In the genomic region with DNA sequence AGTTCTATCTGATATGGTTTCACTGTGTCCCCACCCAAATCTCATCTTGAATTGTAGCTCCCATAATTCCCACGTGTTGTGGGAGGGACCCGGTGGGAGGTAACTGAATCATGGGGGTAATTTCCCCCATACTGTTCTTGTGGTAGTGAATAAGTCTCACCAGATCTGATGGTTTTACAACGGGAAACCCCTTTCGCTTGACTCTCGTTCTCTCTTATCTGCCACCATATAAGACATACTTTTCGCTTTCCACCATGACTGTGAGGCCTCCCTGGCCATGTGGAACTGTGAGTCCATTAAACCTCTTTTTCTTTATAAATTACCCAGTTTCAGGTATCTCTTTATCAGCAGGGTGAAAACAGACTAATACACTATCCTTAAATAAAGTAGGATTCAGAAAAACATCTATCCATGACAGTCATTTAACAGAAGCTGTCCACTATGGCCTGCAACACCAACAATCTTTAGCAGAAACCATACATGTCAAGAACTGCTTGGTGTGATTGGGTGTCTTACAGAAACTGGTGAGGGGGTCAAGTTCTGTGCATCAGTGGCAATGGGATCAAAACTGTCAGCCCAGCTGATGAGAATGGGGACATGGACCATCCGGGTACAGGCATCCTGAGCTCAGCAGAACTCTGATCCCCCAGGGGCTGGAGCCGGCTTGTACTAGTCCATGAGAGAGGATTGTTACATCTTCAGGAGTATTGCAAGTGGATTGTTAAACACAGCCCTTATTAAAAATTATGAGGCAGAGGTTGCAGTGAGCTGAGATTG, we compare ENCODE assay signal across 26 cellular contexts. TPM values are rescaled to one million over a fixed set of nuclear protein-coding genes. Genes with fewer than 3 reads are reported as not detected.
DNase-seq lines count a peak whose midpoint lies in the region; ATAC-seq and TF ChIP-seq lines count a peak whose summit lies in the region.
"Had no signal": no experiment of that assay in that cellular context is flagged by ENCODE, and none has a peak within 500 bp of the region (broad histone marks: within the 10 kb centered on the region; RNA-seq: fewer than 3 reads in every experiment).

No MANE protein-coding gene starts in this region.

- no peaks in the 10 kb centered on the region for H3K36me3 ChIP-seq in vagina

- no peak for TF ChIP-seq POLR2A in vagina (IDR thresholded peaks at IDR 0.05)

- CTCF ChIA-PET in activated CD4-positive, alpha-beta T cell treated with anti-CD3 and anti-CD28 coated beads for 36 hours (lab: Charles Lee): interaction anchor here (0.6 to 1.9 kb wide), 4 partner anchors 9 to 658 kb away, joined by 3 to 5 read pairs (median 4); no protein-coding TSS in a partner anchor

- intact Hi-C loops in activated CD4-positive, alpha-beta T cell treated with anti-CD3 and anti-CD28 coated beads for 36 hours (cut with DNase I, micrococcal nuclease): no loop called here
- intact Hi-C loops in vagina (cut with DNase I): no loop called here

- H3K27ac ChIP-seq in vagina (no peak overlapping the region), caudate nucleus (ENCODE audit: low read depth, low read length) (no peak overlapping the region)
- H3K27ac ChIP-seq: 22Rv1, C4-2B had no signal

- H3K27me3 ChIP-seq in vagina: no peaks in the 10 kb centered on the region

- POLR2A ChIA-PET in activated CD4-positive, alpha-beta T cell treated with anti-CD3 and anti-CD28 coated beads for 36 hours (lab: Charles Lee): no interaction called here

- H3K27me3 Mint-ChIP-seq in activated CD4-positive, alpha-beta T cell treated with anti-CD3 and anti-CD28 coated beads for 36 hours: no peaks in the 10 kb centered on the region
- no peaks in the 10 kb centered on the region for H3K27me3 Mint-ChIP-seq in activated naive CD8-positive, alpha-beta T cell
- H3K27me3 Mint-ChIP-seq in activated naive CD8-positive, alpha-beta T cell treated with anti-CD3 and anti-CD28 coated beads for 36 hours: no peaks in the 10 kb centered on the region
- no peaks in the 10 kb centered on the region for H3K27me3 Mint-ChIP-seq in central memory CD8-positive, alpha-beta T cell
- H3K27me3 Mint-ChIP-seq: B cell; CD8-positive, alpha-beta memory T cell had no signal

- H3K27ac Mint-ChIP-seq in activated CD4-positive, alpha-beta T cell treated with anti-CD3 and anti-CD28 coated beads for 36 hours: peak overlapping the region; percentile 17
- H3K27ac Mint-ChIP-seq in activated naive CD8-positive, alpha-beta T cell: peak overlapping the region; percentile 58
- no peak overlapping the region for H3K27ac Mint-ChIP-seq in activated naive CD8-positive, alpha-beta T cell treated with anti-CD3 and anti-CD28 coated beads for 36 hours
- H3K27ac Mint-ChIP-seq in central memory CD8-positive, alpha-beta T cell (ENCODE audit: low read depth): peak overlapping the region; percentile 29
- H3K27ac Mint-ChIP-seq: B cell, GM23338, H9 had no signal

- H3K4me1 ChIP-seq in vagina: no peaks in the 10 kb centered on the region

- peaks cover 8% of the 10 kb centered on the region for H3K9me3 Mint-ChIP-seq in activated CD4-positive, alpha-beta T cell treated with anti-CD3 and anti-CD28 coated beads for 36 hours (ENCODE audit: low read depth)
- peaks cover 6% of the 10 kb centered on the region for H3K9me3 Mint-ChIP-seq in activated naive CD8-positive, alpha-beta T cell (ENCODE audit: low read depth)
- peaks cover 5% of the 10 kb centered on the region for H3K9me3 Mint-ChIP-seq in activated naive CD8-positive, alpha-beta T cell treated with anti-CD3 and anti-CD28 coated beads for 36 hours
- H3K9me3 Mint-ChIP-seq in central memory CD8-positive, alpha-beta T cell: peaks cover 5% of the 10 kb centered on the region
- H3K9me3 Mint-ChIP-seq: CD8-positive, alpha-beta memory T cell; GM23338; H9 had no signal

- ATAC-seq in activated CD4-positive, alpha-beta T cell treated with anti-CD3 and anti-CD28 coated beads for 36 hours: peak; percentile 55
- no peak for ATAC-seq in central memory CD8-positive, alpha-beta T cell (replicated peaks; ENCODE audit: extremely low read depth, poor library complexity, severe bottlenecking)
- ATAC-seq: GM23338, K562 had no signal

- no peak overlapping the region for H3K4me3 Mint-ChIP-seq in activated CD4-positive, alpha-beta T cell treated with anti-CD3 and anti-CD28 coated beads for 36 hours
- no peak overlapping the region for H3K4me3 Mint-ChIP-seq in activated naive CD8-positive, alpha-beta T cell
- no peak overlapping the region for H3K4me3 Mint-ChIP-seq in activated naive CD8-positive, alpha-beta T cell treated with anti-CD3 and anti-CD28 coated beads for 36 hours
- H3K4me3 Mint-ChIP-seq in central memory CD8-positive, alpha-beta T cell: no peak overlapping the region
- H3K4me3 Mint-ChIP-seq: B cell; CD8-positive, alpha-beta memory T cell; GM23338; H9 had no signal

- no peak for TF ChIP-seq CTCF in vagina (IDR thresholded peaks at IDR 0.05)

- H3K36me3 Mint-ChIP-seq in activated CD4-positive, alpha-beta T cell treated with anti-CD3 and anti-CD28 coated beads for 36 hours (ENCODE audit: low read depth): peaks cover 23% of the 10 kb centered on the region
- H3K36me3 Mint-ChIP-seq in activated naive CD8-positive, alpha-beta T cell: peaks cover 24% of the 10 kb centered on the region
- H3K36me3 Mint-ChIP-seq in activated naive CD8-positive, alpha-beta T cell treated with anti-CD3 and anti-CD28 coated beads for 36 hours: peaks cover 23% of the 10 kb centered on the region
- peaks cover 2% of the 10 kb centered on the region for H3K36me3 Mint-ChIP-seq in central memory CD8-positive, alpha-beta T cell (ENCODE audit: insufficient read depth)

- no peak overlapping the region for H3K4me3 ChIP-seq in vagina
- H3K4me3 ChIP-seq: GM23338, K562 had no signal

- H3K4me1 Mint-ChIP-seq in activated CD4-positive, alpha-beta T cell treated with anti-CD3 and anti-CD28 coated beads for 36 hours: peaks cover 14% of the 10 kb centered on the region
- H3K4me1 Mint-ChIP-seq in activated naive CD8-positive, alpha-beta T cell (ENCODE audit: low read depth): peaks cover 27% of the 10 kb centered on the region
- H3K4me1 Mint-ChIP-seq in activated naive CD8-positive, alpha-beta T cell treated with anti-CD3 and anti-CD28 coated beads for 36 hours: peaks cover 21% of the 10 kb centered on the region
- H3K4me1 Mint-ChIP-seq in central memory CD8-positive, alpha-beta T cell: peaks cover 14% of the 10 kb centered on the region
- H3K4me1 Mint-ChIP-seq: B cell had no signal

- H3K9me3 ChIP-seq in vagina: no peaks in the 10 kb centered on the region

- no peak for DNase-seq in activated CD4-positive, alpha-beta T cell treated with anti-CD3 and anti-CD28 coated beads for 36 hours
- no peak for DNase-seq in activated CD4-positive, alpha-beta T cell treated with anti-CD3 and anti-CD28 coated beads, Interleukin-2, amount 50 U/mL, for 4 hours
- DNase-seq in activated naive CD8-positive, alpha-beta T cell treated with anti-CD3 and anti-CD28 coated beads for 36 hours: no peak
- no peak for DNase-seq in central memory CD8-positive, alpha-beta T cell (ENCODE audit: low spot score in 2 of 2)
- peak; percentile 31 to 54 for DNase-seq in vagina (ENCODE audit: extremely low spot score in 2 of 2)
- DNase-seq in caudate nucleus (lab: John Stamatoyannopoulos, UW): no peak
- DNase-seq in KBM-7: no peak
- DNase-seq: CD8-positive, alpha-beta memory T cell; DMS 273 treated with DMSO at 0.1 percent for 48 hours; DMS79; GF-D8; H9; MV-4-11; NCI-H1105; NCI-H2029; NCI-H446; NCI-H524 treated with DMSO at 0.1 percent for 48 hours; NCI-H774 had no signal

- in situ Hi-C loops in KBM-7 (cut with MboI; ENCODE audit: low pct_unique_long_range_greater_than_20kb, low sequenced_read_pairs): no loop called here

RNA-seq across cellular contexts. Expression of a gene that starts 59.2 kb away (rescaled TPM):
- total RNA-seq in activated CD4-positive, alpha-beta T cell treated with anti-CD3 and anti-CD28 coated beads for 36 hours: 10 to 100 TPM in 1 of 2 experiments, 1 to 10 TPM in 1; 9.0 to 11.0 TPM
- 10 to 100 TPM; 15.3 to 16.3 TPM for total RNA-seq in activated naive CD8-positive, alpha-beta T cell treated with anti-CD3 and anti-CD28 coated beads for 36 hours
- total RNA-seq in vagina: 7.6 TPM
- total RNA-seq: GM23338, H9, LHCN-M2, MCF 10A had no signal

Comparison
In these comparisons a context has a peak if more than half of its experiments do, and no peak if none do; other contexts are left out.
1. DNase-seq: peak in vagina (2 of 2); none in activated CD4-positive, alpha-beta T cell treated with anti-CD3 and anti-CD28 coated beads for 36 hours (single experiment), activated CD4-positive, alpha-beta T cell treated with anti-CD3 and anti-CD28 coated beads, Interleukin-2, amount 50 U/mL, for 4 hours (0 of 2), activated naive CD8-positive, alpha-beta T cell treated with anti-CD3 and anti-CD28 coated beads for 36 hours (single experiment), central memory CD8-positive, alpha-beta T cell (0 of 2), caudate nucleus (0 of 61) and KBM-7 (single experiment).